ENCODE assay signal across 8 cellular contexts in genomic region chr3:184040010-184040409, GRCh38. TPM values are rescaled to one million over a fixed set of nuclear protein-coding genes. Genes with fewer than 3 reads are reported as not detected.
DNase-seq lines count a peak whose midpoint lies in the region; ATAC-seq, FAIRE-seq and TF ChIP-seq lines count a peak whose summit lies in the region.

No MANE protein-coding gene starts in this region.

- WGBS in gastroesophageal sphincter (ENCODE audit: low coverage in 1 of 2), 2 donors = 51 to 60% methylated on average over 3 of the region's 3 CpGs

- no peaks in the 10 kb centered on the region for H3K27me3 ChIP-seq in gastroesophageal sphincter
- H3K27me3 ChIP-seq in effector memory CD4-positive, alpha-beta T cell (replicated peaks; ENCODE audit: control insufficient read depth, insufficient read depth, low read length, poor library complexity, severe bottlenecking) = no peaks in the 10 kb centered on the region

- TF ChIP-seq EP300 in gastroesophageal sphincter (IDR thresholded peaks at IDR 0.05) = no peak

- FAIRE-seq in H54 (lab: Jason Lieb, UNC) = peak; percentile 84

- H3K27ac ChIP-seq in gastroesophageal sphincter = peak overlapping the region in 3 of 4 donors; percentile 4 to 69 (median 50)
- H3K27ac ChIP-seq in effector memory CD4-positive, alpha-beta T cell (ENCODE audit: insufficient read depth, low read length, poor library complexity, severe bottlenecking) = no peak overlapping the region

- DNase-seq in AG08396 (ENCODE audit: low spot score) (peak; percentile 49), H54 (ENCODE audit: insufficient read length, low spot score) (peak; percentile 66), RPMI8226 (peak; percentile 40), SKM-1 (lab: John Stamatoyannopoulos, UW; ENCODE audit: unreplicated experiment) (no peak)
- DNase-seq in activated T-cell treated with anti-CD3 and anti-CD28 coated beads, Interleukin-2, amount 50 U/mL, for 48 hours = no peak
- no peak for DNase-seq in effector memory CD4-positive, alpha-beta T cell

- no peaks in the 10 kb centered on the region for H3K9me3 ChIP-seq in gastroesophageal sphincter
- no peaks in the 10 kb centered on the region for H3K9me3 ChIP-seq in effector memory CD4-positive, alpha-beta T cell (ENCODE audit: control insufficient read depth, low read length)

- TF ChIP-seq CTCF in gastroesophageal sphincter (IDR thresholded peaks at IDR 0.05) = no peak

- no peaks in the 10 kb centered on the region for H3K36me3 ChIP-seq in gastroesophageal sphincter
- no peaks in the 10 kb centered on the region for H3K36me3 ChIP-seq in effector memory CD4-positive, alpha-beta T cell (ENCODE audit: control insufficient read depth, insufficient read depth, low read length)

- H3K4me3 ChIP-seq in gastroesophageal sphincter = no peak overlapping the region
- no peak overlapping the region for H3K4me3 ChIP-seq in effector memory CD4-positive, alpha-beta T cell (ENCODE audit: insufficient read depth, low read depth, low read length, poor library complexity, severe bottlenecking)

- no peak for ATAC-seq in gastroesophageal sphincter
- no peak for ATAC-seq in GM19324 (IDR thresholded peaks at IDR 0.05; ENCODE audit: low FRiP score, unreplicated experiment)

- TF ChIP-seq POLR2A in H54 (IDR thresholded peaks at IDR 0.05; ENCODE audit: low read depth, low read length) = no peak
- no peak for TF ChIP-seq POLR2A in gastroesophageal sphincter (IDR thresholded peaks at IDR 0.05)

- H3K4me1 ChIP-seq in gastroesophageal sphincter = peaks cover 0 to 8% (median 0%) of the 10 kb centered on the region in 3 donors
- H3K4me1 ChIP-seq in effector memory CD4-positive, alpha-beta T cell (ENCODE audit: control insufficient read depth, insufficient read depth, low read length, poor library complexity, severe bottlenecking) = no peaks in the 10 kb centered on the region

RNA-seq across cellular contexts. Expression of gene HTR3D, which starts 8.5 kb away (rescaled TPM):
- not detected for total RNA-seq in gastroesophageal sphincter

RNA-seq across cellular contexts. Expression of gene HTR3C, which starts 12.8 kb away (rescaled TPM):
- total RNA-seq in gastroesophageal sphincter = not detected

RNA-seq across cellular contexts. Expression of gene ABCC5, which starts 22.3 kb away (rescaled TPM):
- 10 to 100 TPM; 16.2 to 25.1 (median 17.5) TPM for total RNA-seq in gastroesophageal sphincter

RNA-seq across cellular contexts. Expression of gene HTR3E, which starts 56.9 kb away (rescaled TPM):
- total RNA-seq in gastroesophageal sphincter = not detected

Comparison
In these comparisons a context has a peak if more than half of its experiments do, and no peak if none do; other contexts are left out.
1. DNase-seq: peak in AG08396 (single experiment), H54 (single experiment) and RPMI8226 (single experiment); none in activated T-cell treated with anti-CD3 and anti-CD28 coated beads, Interleukin-2, amount 50 U/mL, for 48 hours (0 of 2), SKM-1 (single experiment) and effector memory CD4-positive, alpha-beta T cell (0 of 3).